18 cellular contexts compared by ENCODE assay signal in genomic region chr10:78448994-78449418, GRCh38.
DNase-seq lines count a peak whose midpoint lies in the region; TF ChIP-seq lines count a peak whose summit lies in the region.
"Had no signal": no experiment of that assay in that cellular context is flagged by ENCODE, and none has a peak within 500 bp of the region (broad histone marks: within the 10 kb centered on the region; RNA-seq: fewer than 3 reads in every experiment).

No MANE protein-coding gene starts in this region.

- TF ChIP-seq CTCF in CD14-positive monocyte (IDR thresholded peaks at IDR 0.05) (no peak), OCI-LY7 (conservative IDR thresholded peaks at IDR 0.05; ENCODE audit: low read length) (no peak), glutamatergic neuron (IDR thresholded peaks at IDR 0.05; ENCODE audit: partially characterized antibody, unreplicated experiment) (no peak)

- H3K27ac Mint-ChIP-seq in CD14-positive monocyte (no peak overlapping the region), glutamatergic neuron (ENCODE audit: unreplicated experiment) (no peak overlapping the region)
- H3K27ac Mint-ChIP-seq: CD4-positive, CD25-positive, alpha-beta regulatory T cell had no signal

- POLR2A ChIA-PET in OCI-LY7 (lab: Charles Lee) = no interaction called here

- H2AFZ ChIP-seq in Karpas-422 (ENCODE audit: low read length) (no peak overlapping the region), OCI-LY7 (ENCODE audit: low read length) (peak overlapping the region; percentile 95)

- BruUV-seq in OCI-LY7 (replicated peaks; lab: Mats Ljungman, UMichigan) = no TSS peak

- intact Hi-C loops in CD14-positive monocyte (cut with micrococcal nuclease) = no loop called here
- intact Hi-C loops in OCI-LY7 (cut with micrococcal nuclease; ENCODE audit: unreplicated experiment) = no loop called here

- H3K9me3 ChIP-seq in Karpas-422 (ENCODE audit: low read length) (no peaks in the 10 kb centered on the region), OCI-LY7 (ENCODE audit: low read length) (no peaks in the 10 kb centered on the region; the same call in 1 of the 2 replicates)

- no peak overlapping the region for H3K4me3 Mint-ChIP-seq in CD14-positive monocyte
- peak overlapping the region; percentile 0 for H3K4me3 Mint-ChIP-seq in glutamatergic neuron (ENCODE audit: unreplicated experiment)
- H3K4me3 Mint-ChIP-seq: CD4-positive, CD25-positive, alpha-beta regulatory T cell had no signal

- H3K27me3 Mint-ChIP-seq in CD14-positive monocyte (ENCODE audit: low read depth in 3 of 3) (peaks cover 3 to 7% (median 6%) of the 10 kb centered on the region in 3 donors), glutamatergic neuron (ENCODE audit: unreplicated experiment) (peaks cover 7% of the 10 kb centered on the region)
- H3K27me3 Mint-ChIP-seq: CD4-positive, CD25-positive, alpha-beta regulatory T cell had no signal

- H4K20me1 ChIP-seq in Karpas-422 (ENCODE audit: insufficient read depth, low read depth, low read length) (no peaks in the 10 kb centered on the region), OCI-LY7 (ENCODE audit: insufficient read depth, low read length) (no peaks in the 10 kb centered on the region)

- H3K27me3 ChIP-seq in Karpas-422 (ENCODE audit: low read length) (no peaks in the 10 kb centered on the region), H7 (ENCODE audit: control insufficient read depth, insufficient read depth, low read length) (no peaks in the 10 kb centered on the region)

- no peak overlapping the region for H3K4me3 ChIP-seq in Karpas-422 (ENCODE audit: low read length)
- no peak overlapping the region for H3K4me3 ChIP-seq in OCI-LY7 (ENCODE audit: low read depth, low read length, poor library complexity, severe bottlenecking)
- no peak overlapping the region for H3K4me3 ChIP-seq in H7 (ENCODE audit: insufficient read depth, low read depth, low read length)
- H3K4me3 ChIP-seq: SK-N-MC had no signal

- H3K9ac ChIP-seq in Karpas-422 (ENCODE audit: low read length) = no peak overlapping the region

- CTCF ChIA-PET in OCI-LY7 (lab: Charles Lee; ENCODE audit: unreplicated experiment) = no interaction called here

- H3K4me1 Mint-ChIP-seq in CD14-positive monocyte (no peaks in the 10 kb centered on the region), glutamatergic neuron (ENCODE audit: low read depth, unreplicated experiment) (peaks cover 22% of the 10 kb centered on the region)
- H3K4me1 Mint-ChIP-seq: CD4-positive, CD25-positive, alpha-beta regulatory T cell had no signal

- DNase-seq in CD14-positive monocyte (ENCODE audit: low spot score) (peak; percentile 3), Karpas-422 (peak; percentile 45), OCI-LY7 (ENCODE audit: low spot score) (peak; percentile 26), glutamatergic neuron (no peak), putamen (ENCODE audit: low spot score) (no peak), H7 (no peak), NCI-H345 (lab: John Stamatoyannopoulos, UW) (no peak)
- DNase-seq in activated CD4-positive, CD25-positive, alpha-beta regulatory T cell treated with anti-CD3 and anti-CD28 coated beads, Interleukin-2, amount 50 U/mL, for 72 hours = no peak
- DNase-seq: 8988T; CD4-positive, CD25-positive, alpha-beta regulatory T cell; DMS53; NCI-H2081; NCI-H2227 treated with DMSO at 0.1 percent for 48 hours; NCI-H510A; NCI-H69; OCI-M1; SIG-M5 had no signal

- H3K9me3 Mint-ChIP-seq in CD14-positive monocyte = peaks cover 0 to 3% (median 0%) of the 10 kb centered on the region in 7 donors
- peaks cover 4% of the 10 kb centered on the region for H3K9me3 Mint-ChIP-seq in glutamatergic neuron (ENCODE audit: unreplicated experiment)

- H3K79me2 ChIP-seq in Karpas-422 (ENCODE audit: low read length) (no peaks in the 10 kb centered on the region), OCI-LY7 (ENCODE audit: insufficient read depth, low read depth, low read length) (no peaks in the 10 kb centered on the region)

- H3K4me2 ChIP-seq in Karpas-422 (ENCODE audit: low read depth, low read length, poor library complexity, severe bottlenecking) = peak overlapping the region; percentile 2
- peak overlapping the region; percentile 10; the same call in 1 of the 2 replicates for H3K4me2 ChIP-seq in OCI-LY7 (ENCODE audit: low read length)

- H3K36me3 ChIP-seq in Karpas-422 (ENCODE audit: insufficient read depth, low read length) (no peaks in the 10 kb centered on the region), OCI-LY7 (ENCODE audit: insufficient read depth, low read length) (no peaks in the 10 kb centered on the region), H7 (replicated peaks; ENCODE audit: control insufficient read depth, insufficient read depth, low read length) (no peaks in the 10 kb centered on the region)

- H3K36me3 Mint-ChIP-seq in CD14-positive monocyte = no peaks in the 10 kb centered on the region
- H3K36me3 Mint-ChIP-seq in glutamatergic neuron (ENCODE audit: unreplicated experiment) = no peaks in the 10 kb centered on the region
- H3K36me3 Mint-ChIP-seq: CD4-positive, CD25-positive, alpha-beta regulatory T cell had no signal

- H3K27ac ChIP-seq in Karpas-422 (ENCODE audit: low read length) (no peak overlapping the region), OCI-LY7 (ENCODE audit: low read depth, low read length, poor library complexity, severe bottlenecking) (no peak overlapping the region)
- H3K27ac ChIP-seq: SK-N-MC had no signal

- H3K9me2 ChIP-seq in Karpas-422 (replicated peaks; ENCODE audit: insufficient read depth, low read length) (no peaks in the 10 kb centered on the region), OCI-LY7 (ENCODE audit: insufficient read depth, low read length) (no peaks in the 10 kb centered on the region)

- H3K4me1 ChIP-seq in Karpas-422 (ENCODE audit: low read length) (no peaks in the 10 kb centered on the region), OCI-LY7 (ENCODE audit: insufficient read depth, low read length, poor library complexity, severe bottlenecking) (no peaks in the 10 kb centered on the region)

Comparison
In these comparisons a context has a peak if more than half of its experiments do, and no peak if none do; other contexts are left out.
1. DNase-seq: peak in CD14-positive monocyte (single experiment), Karpas-422 (single experiment) and OCI-LY7 (single experiment); none in glutamatergic neuron (single experiment), activated CD4-positive, CD25-positive, alpha-beta regulatory T cell treated with anti-CD3 and anti-CD28 coated beads, Interleukin-2, amount 50 U/mL, for 72 hours (single experiment), putamen (single experiment), H7 (single experiment) and NCI-H345 (single experiment).